Comparison of ENCODE assay signal across 18 cellular contexts in genomic region chr1:153430166-153430553, GRCh38. TPM values are rescaled to one million over a fixed set of nuclear protein-coding genes. Genes with fewer than 3 reads are reported as not detected.
"Had no signal": no experiment of that assay in that cellular context is flagged by ENCODE, and none has a peak within 500 bp of the region (broad histone marks: within the 10 kb centered on the region; RNA-seq: fewer than 3 reads in every experiment).

No MANE protein-coding gene starts in this region.

- H3K36me3 ChIP-seq: SJCRH30 had no signal

- DNase-seq: Kasumi-1; NCI-H1092 treated with DMSO at 0.1 percent for 48 hours; NCI-H2107; NCI-H2227 treated with DMSO at 0.1 percent for 48 hours; NCI-H526 treated with DMSO at 0.1 percent for 48 hours; NK-92 treated with Interleukin-12 subunit alpha and Interleukin-12 subunit beta, amount 100 ng/mL, for 24 hours; PC-3; SJCRH30 had no signal

- H3K27me3 ChIP-seq: SJCRH30 had no signal

- H3K4me1 ChIP-seq: SJCRH30 had no signal

- H3K27ac ChIP-seq: HL-60, KMS-11, RWPE1, SJCRH30 had no signal

- H3K4me2 ChIP-seq: KMS-11 had no signal

- H3K4me3 ChIP-seq: K562, SJCRH30 had no signal

- H3K9me3 ChIP-seq: SJCRH30 had no signal

- ATAC-seq: K562, Panc1, PC-3, SK-N-SH treated with all-trans-retinoic acid at 6 μM for 48 hours had no signal

- H3K9ac ChIP-seq: KMS-11 had no signal

RNA-seq across cellular contexts. Expression of gene S100A7A, which starts 13.8 kb away (rescaled TPM):
- total RNA-seq: K562, M059J, NCI-H460, OCI-LY7, PC-3, SJCRH30 had no signal
- polyA plus RNA-seq: IgD-negative memory B cell, K562 had no signal

RNA-seq across cellular contexts. Expression of gene S100A7, which starts 30.3 kb away (rescaled TPM):
- total RNA-seq: K562, M059J, NCI-H460, OCI-LY7, PC-3, SJCRH30 had no signal
- polyA plus RNA-seq: IgD-negative memory B cell, K562 had no signal

RNA-seq across cellular contexts. Expression of gene S100A8, which starts 39.3 kb away (rescaled TPM):
- total RNA-seq: NCI-H460, OCI-LY7, SJCRH30 had no signal

RNA-seq across cellular contexts. Expression of gene S100A12, which starts 54.7 kb away (rescaled TPM):
- total RNA-seq: K562, M059J, NCI-H460, OCI-LY7, PC-3, SJCRH30 had no signal
- polyA plus RNA-seq: K562 had no signal
